In the genomic region with DNA sequence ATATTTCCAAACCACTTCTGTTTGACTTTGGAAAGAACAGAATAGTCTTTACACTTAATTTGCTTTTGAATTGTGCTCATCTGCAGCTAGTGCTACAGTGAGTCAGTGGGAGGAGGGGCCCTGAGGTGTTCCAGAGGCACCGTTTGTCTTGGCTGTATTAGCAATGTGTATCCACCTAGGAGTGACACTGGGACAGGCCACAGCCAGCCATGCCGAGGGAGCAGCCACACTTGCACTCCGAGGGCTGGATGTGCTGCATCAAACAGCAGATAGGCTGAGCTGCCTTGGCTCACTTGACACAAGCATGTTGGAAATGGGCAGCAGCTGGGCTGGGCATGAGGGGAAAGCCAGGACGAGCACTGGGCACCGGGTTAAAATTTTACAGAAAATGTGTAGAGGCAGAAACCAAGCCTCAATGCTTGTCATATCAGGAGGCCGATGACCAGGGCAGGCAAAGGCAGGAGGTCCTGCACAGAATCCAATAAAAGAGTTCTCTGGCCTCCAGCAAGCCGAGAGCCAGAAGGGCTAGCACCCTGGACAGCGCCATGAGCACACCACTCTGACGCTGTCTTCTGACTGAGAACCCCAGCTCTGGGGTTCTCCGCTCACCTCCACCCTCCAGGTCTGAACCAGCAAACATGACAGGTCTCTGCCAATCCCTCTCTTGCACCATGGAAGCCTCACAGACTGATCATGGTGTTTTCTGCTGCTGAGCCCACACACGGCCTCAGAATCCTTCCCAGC, we compare ENCODE assay signal across 1 cellular context.
TF ChIP-seq lines count a peak whose summit lies in the region.

No MANE protein-coding gene starts in this region.

TF ChIP-seq in K562, 482 proteins besides CTCF, POLR2A, EP300 and RAD21 (continued from another document):
- TF ChIP-seq, protein P1, sequence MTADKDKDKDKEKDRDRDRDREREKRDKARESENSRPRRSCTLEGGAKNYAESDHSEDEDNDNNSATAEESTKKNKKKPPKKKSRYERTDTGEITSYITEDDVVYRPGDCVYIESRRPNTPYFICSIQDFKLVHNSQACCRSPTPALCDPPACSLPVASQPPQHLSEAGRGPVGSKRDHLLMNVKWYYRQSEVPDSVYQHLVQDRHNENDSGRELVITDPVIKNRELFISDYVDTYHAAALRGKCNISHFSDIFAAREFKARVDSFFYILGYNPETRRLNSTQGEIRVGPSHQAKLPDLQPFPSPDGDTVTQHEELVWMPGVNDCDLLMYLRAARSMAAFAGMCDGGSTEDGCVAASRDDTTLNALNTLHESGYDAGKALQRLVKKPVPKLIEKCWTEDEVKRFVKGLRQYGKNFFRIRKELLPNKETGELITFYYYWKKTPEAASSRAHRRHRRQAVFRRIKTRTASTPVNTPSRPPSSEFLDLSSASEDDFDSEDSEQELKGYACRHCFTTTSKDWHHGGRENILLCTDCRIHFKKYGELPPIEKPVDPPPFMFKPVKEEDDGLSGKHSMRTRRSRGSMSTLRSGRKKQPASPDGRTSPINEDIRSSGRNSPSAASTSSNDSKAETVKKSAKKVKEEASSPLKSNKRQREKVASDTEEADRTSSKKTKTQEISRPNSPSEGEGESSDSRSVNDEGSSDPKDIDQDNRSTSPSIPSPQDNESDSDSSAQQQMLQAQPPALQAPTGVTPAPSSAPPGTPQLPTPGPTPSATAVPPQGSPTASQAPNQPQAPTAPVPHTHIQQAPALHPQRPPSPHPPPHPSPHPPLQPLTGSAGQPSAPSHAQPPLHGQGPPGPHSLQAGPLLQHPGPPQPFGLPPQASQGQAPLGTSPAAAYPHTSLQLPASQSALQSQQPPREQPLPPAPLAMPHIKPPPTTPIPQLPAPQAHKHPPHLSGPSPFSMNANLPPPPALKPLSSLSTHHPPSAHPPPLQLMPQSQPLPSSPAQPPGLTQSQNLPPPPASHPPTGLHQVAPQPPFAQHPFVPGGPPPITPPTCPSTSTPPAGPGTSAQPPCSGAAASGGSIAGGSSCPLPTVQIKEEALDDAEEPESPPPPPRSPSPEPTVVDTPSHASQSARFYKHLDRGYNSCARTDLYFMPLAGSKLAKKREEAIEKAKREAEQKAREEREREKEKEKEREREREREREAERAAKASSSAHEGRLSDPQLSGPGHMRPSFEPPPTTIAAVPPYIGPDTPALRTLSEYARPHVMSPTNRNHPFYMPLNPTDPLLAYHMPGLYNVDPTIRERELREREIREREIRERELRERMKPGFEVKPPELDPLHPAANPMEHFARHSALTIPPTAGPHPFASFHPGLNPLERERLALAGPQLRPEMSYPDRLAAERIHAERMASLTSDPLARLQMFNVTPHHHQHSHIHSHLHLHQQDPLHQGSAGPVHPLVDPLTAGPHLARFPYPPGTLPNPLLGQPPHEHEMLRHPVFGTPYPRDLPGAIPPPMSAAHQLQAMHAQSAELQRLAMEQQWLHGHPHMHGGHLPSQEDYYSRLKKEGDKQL (CRISPR knock-in tag; IDR thresholded peaks at IDR 0.05; ENCODE audit: borderline replicate concordance): no peak
- TF ChIP-seq KLF10 (CRISPR knock-in tag; IDR thresholded peaks at IDR 0.05) (no peak), EHMT2 (IDR thresholded peaks at IDR 0.05) (peak; percentile 90)
